ENCODE assay signal across 1 cellular context in genomic region chr14:22965916-22966782, GRCh38.
TF ChIP-seq lines count a peak whose summit lies in the region.

No MANE protein-coding gene starts in this region.

TF ChIP-seq in HEK293T, 16 proteins besides CTCF, POLR2A, EP300 and RAD21:
- TF ChIP-seq ZNF384 (IDR thresholded peaks at IDR 0.05): 0 out of 2 replicates have a peak, but pooled peaks have one; percentile 28
